ENCODE assay signal across 8 cellular contexts in the genomic region with DNA sequence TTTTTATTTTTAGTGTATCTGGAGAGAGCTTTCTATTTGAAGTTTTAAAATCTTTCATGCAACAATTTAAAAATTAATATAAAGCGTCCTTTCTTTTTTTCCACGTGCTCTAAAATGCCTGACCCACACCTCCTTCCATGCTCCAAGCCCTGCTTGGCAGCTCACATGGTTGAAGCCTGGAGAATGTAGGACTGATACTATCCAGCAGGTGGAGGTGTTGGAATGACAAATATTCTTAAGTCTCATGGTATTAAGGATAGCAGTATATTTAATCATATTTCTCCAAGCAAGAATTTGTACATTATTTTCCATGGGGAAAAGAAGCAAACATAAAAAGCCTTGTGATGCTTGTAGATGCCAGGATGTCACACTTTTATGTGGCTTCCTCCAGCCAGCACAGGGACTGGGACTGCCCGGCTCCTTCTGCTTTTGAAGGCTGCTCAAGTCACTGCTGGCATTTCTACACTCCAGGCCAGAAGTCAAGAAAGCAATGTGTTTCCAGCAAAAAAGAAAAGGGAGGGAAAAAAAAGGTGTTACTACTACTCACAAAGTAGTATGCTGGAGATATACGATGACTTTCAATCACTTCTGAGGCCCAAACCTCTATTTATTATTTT. TPM values are rescaled to one million over a fixed set of nuclear protein-coding genes. Genes with fewer than 3 reads are reported as not detected.
DNase-seq lines count a peak whose midpoint lies in the region; ATAC-seq, FAIRE-seq and TF ChIP-seq lines count a peak whose summit lies in the region.

No MANE protein-coding gene starts in this region.

- no peak overlapping the region for H3K9ac ChIP-seq in KMS-11

- CTCF ChIA-PET in GM10248 (lab: Yijun Ruan, JAX), result interaction anchor here (0.8 to 1.6 kb wide), 8 partner anchors 11 to 224 kb away, joined by 3 to 6 read pairs (median 4); no protein-coding TSS in a partner anchor

- peaks cover 53% of the 10 kb centered on the region for H3K36me3 Mint-ChIP-seq in effector memory CD8-positive, alpha-beta T cell (ENCODE audit: insufficient read depth)

- H2AFZ ChIP-seq in KMS-11 (ENCODE audit: low read depth), result no peak overlapping the region

- no peak overlapping the region for H3K4me3 ChIP-seq in KMS-11 (IDR thresholded peaks at IDR 0.05; ENCODE audit: insufficient read depth, low read depth, low read length)

- DNase-seq in GM10248 (ENCODE audit: extremely low spot score) (peak; percentile 11), SW480 (ENCODE audit: low spot score) (peak; percentile 46), germinal center (ENCODE audit: low spot score) (peak; percentile 15), pulmonary artery endothelial cell (ENCODE audit: low read depth, low spot score) (peak; percentile 24)
- DNase-seq in effector memory CD8-positive, alpha-beta T cell, result no peak

- TF ChIP-seq CTCF in GM10248 (IDR thresholded peaks at IDR 0.05; ENCODE audit: control extremely low read depth, extremely low read depth, low read depth, missing control alignments), result peak; percentile 35
- peak; percentile 66 for TF ChIP-seq CTCF in KMS-11 (conservative IDR thresholded peaks at IDR 0.05; ENCODE audit: low read depth, low read length)

- no peaks in the 10 kb centered on the region; the same call in 1 of the 2 replicates for H4K20me1 ChIP-seq in KMS-11 (ENCODE audit: insufficient read depth)

- no peak for ATAC-seq in GM19463 (IDR thresholded peaks at IDR 0.05; ENCODE audit: unreplicated experiment)
- no peak for ATAC-seq in effector memory CD8-positive, alpha-beta T cell (replicated peaks)

- H3K9me3 Mint-ChIP-seq in effector memory CD8-positive, alpha-beta T cell, result no peaks in the 10 kb centered on the region

- FAIRE-seq in A204.1 (lab: Jason Lieb, UNC), result peak; percentile 92

- no peaks in the 10 kb centered on the region for H3K4me1 ChIP-seq in KMS-11 (ENCODE audit: low read depth, poor library complexity, severe bottlenecking)

- no peaks in the 10 kb centered on the region for H3K27me3 ChIP-seq in KMS-11 (ENCODE audit: insufficient read depth, low read depth)

- POLR2A ChIA-PET in GM10248 (lab: Yijun Ruan, JAX), result no interaction called here

- no peak overlapping the region for H3K27ac Mint-ChIP-seq in effector memory CD8-positive, alpha-beta T cell

- no peak overlapping the region for H3K27ac ChIP-seq in KMS-11

- H3K4me3 Mint-ChIP-seq in effector memory CD8-positive, alpha-beta T cell, result no peak overlapping the region

- H3K4me1 Mint-ChIP-seq in effector memory CD8-positive, alpha-beta T cell (ENCODE audit: low read depth in 2 of 2), result no peaks in the 10 kb centered on the region

- no peaks in the 10 kb centered on the region for H3K27me3 Mint-ChIP-seq in effector memory CD8-positive, alpha-beta T cell

- peaks cover 33% of the 10 kb centered on the region; the same call in 1 of the 2 replicates for H3K36me3 ChIP-seq in KMS-11 (ENCODE audit: insufficient read depth)

- H3K4me2 ChIP-seq in KMS-11, result no peak overlapping the region

- H3K79me2 ChIP-seq in KMS-11 (ENCODE audit: insufficient read depth, low read depth), result no peaks in the 10 kb centered on the region

RNA-seq across cellular contexts. Expression of gene BZW2, which starts 49.7 kb away (rescaled TPM):
- 89.0 and 99.1 TPM in 2 replicates for total RNA-seq in pulmonary artery endothelial cell

RNA-seq across cellular contexts. Expression of gene ANKMY2, which starts 50.2 kb away (rescaled TPM):
- 9.9 and 15.8 TPM in 2 replicates for total RNA-seq in pulmonary artery endothelial cell

RNA-seq across cellular contexts. Expression of gene TSPAN13, which starts 57.8 kb away (rescaled TPM):
- 19.4 and 24.6 TPM in 2 replicates for total RNA-seq in pulmonary artery endothelial cell

Comparison
In these comparisons a context has a peak if more than half of its experiments do, and no peak if none do; other contexts are left out.
1. DNase-seq: peak in GM10248 (single experiment), SW480 (single experiment), germinal center (single experiment) and pulmonary artery endothelial cell (single experiment); none in effector memory CD8-positive, alpha-beta T cell (0 of 3).